16 cellular contexts compared by ENCODE assay signal in the genomic region with DNA sequence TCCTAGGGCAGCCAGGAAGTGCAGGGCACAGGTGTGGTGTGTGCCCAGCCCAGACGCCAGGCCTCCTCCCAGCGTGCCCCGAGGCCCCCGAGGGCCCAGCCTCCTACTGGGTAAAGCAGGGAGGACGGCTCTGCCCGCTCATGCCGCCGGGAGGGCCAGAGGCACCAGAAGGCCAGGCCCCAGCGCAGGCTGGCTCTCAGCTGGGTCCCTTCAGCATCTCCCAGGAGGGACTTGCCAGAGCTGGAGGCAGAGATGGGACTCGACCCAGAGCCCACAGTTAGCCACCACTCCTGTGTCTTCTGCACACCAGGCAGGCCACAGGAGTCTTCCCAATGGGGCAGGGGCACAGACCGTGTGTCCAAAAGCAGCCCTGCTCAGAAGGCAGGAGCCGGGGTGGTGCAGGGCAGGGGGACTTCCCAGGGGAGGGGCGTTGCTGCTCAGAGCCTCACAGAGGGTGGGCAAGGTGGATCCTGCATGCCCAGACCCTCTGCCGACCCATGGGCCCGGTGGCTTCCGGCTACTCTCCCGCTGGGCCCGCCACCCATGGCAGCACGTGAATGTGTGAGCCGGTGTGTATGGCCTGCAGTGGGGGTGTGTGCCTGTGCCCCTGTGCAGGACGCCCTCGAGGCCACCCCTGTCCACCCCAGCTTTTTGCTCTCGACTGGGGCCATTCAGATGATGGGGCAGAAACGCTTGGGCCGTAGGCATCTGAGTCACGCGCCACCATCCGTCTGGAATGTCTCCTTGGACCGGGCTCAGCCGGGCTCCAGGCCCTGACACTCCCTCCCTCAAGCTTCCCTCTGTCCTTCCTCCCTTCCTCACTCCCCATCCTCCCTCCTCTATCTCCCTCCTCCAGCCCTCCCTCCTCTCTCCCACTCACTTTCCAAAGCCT. TPM values are rescaled to one million over a fixed set of nuclear protein-coding genes. Genes with fewer than 3 reads are reported as not detected.
A peak's percentile ranks its signal among the peaks of the same experiment; 100 is the strongest.
DNase-seq lines count a peak whose midpoint lies in the region; ATAC-seq and TF ChIP-seq lines count a peak whose summit lies in the region.
"Had no signal": no experiment of that assay in that cellular context is flagged by ENCODE, and none has a peak within 500 bp of the region (broad histone marks: within the 10 kb centered on the region; RNA-seq: fewer than 3 reads in every experiment).

No MANE protein-coding gene starts in this region.

- peaks cover 0 to 6% of the 10 kb centered on the region in 2 experiments; a peak in 1 of 4 replicates for H3K4me1 ChIP-seq in SK-N-SH (ENCODE audit: control insufficient read depth in 1 of 2, insufficient read depth in 2 of 2, low read depth in 1 of 2, low read length in 1 of 2)
- H3K4me1 ChIP-seq in esophagus muscularis mucosa: peaks cover 0 to 18% (median 5%) of the 10 kb centered on the region in 4 donors
- H3K4me1 ChIP-seq: Peyer's patch, prostate gland had no signal

- H4K20me1 ChIP-seq in SK-N-SH (ENCODE audit: insufficient read depth): no peaks in the 10 kb centered on the region

- H3K27ac ChIP-seq in SK-N-SH (ENCODE audit: low read depth in 2 of 2, low read length in 1 of 2) (no peak overlapping the region), esophagus muscularis mucosa (replicated peaks in 1 of 4) (no peak overlapping the region)
- H3K27ac ChIP-seq: Peyer's patch, prostate gland had no signal

- CTCF ChIA-PET in SK-N-SH (lab: Yijun Ruan, JAX): interaction anchor here (1.2 to 1.9 kb wide), 2 partner anchors 13 to 90 kb away, joined by 3 to 6 read pairs; no protein-coding TSS in a partner anchor

- H3K79me2 ChIP-seq in SK-N-SH (ENCODE audit: insufficient read depth): no peaks in the 10 kb centered on the region

- no peak overlapping the region for H3K4me2 ChIP-seq in SK-N-SH

- intact Hi-C loops in left cardiac atrium (cut with DNase I): no loop called here
- intact Hi-C loops in sciatic nerve (cut with DNase I): no loop called here
- intact Hi-C loops in esophagus muscularis mucosa (cut with DNase I): no loop called here

- no peak overlapping the region for H2AFZ ChIP-seq in SK-N-SH (ENCODE audit: low read depth)

- H3K9ac ChIP-seq in SK-N-SH: no peak overlapping the region

- TF ChIP-seq POLR2A in esophagus muscularis mucosa (IDR thresholded peaks at IDR 0.05; ENCODE audit: low read depth): no peak

- H3K9me3 ChIP-seq in SK-N-SH: no peaks in the 10 kb centered on the region
- H3K9me3 ChIP-seq in esophagus muscularis mucosa: no peaks in the 10 kb centered on the region
- H3K9me3 ChIP-seq: Peyer's patch, prostate gland had no signal

- DNase-seq in COLO668 (lab: John Stamatoyannopoulos, UW; ENCODE audit: unreplicated experiment): peak; percentile 30
- DNase-seq in SK-N-SH: peak; percentile 59
- DNase-seq in left cardiac atrium: no peak
- peak; percentile 62 for DNase-seq in sciatic nerve (ENCODE audit: low spot score)
- no peak for DNase-seq in activated CD4-positive, alpha-beta T cell treated with anti-CD3 and anti-CD28 coated beads, Interleukin-2, amount 50 U/mL, for 4 hours
- no peak for DNase-seq in NCI-H2171 treated with DMSO at 0.1 percent for 48 hours (lab: John Stamatoyannopoulos, UW)
- DNase-seq in esophagus muscularis mucosa (ENCODE audit: extremely low spot score): no peak
- DNase-seq: activated naive CD8-positive, alpha-beta T cell treated with anti-CD3 and anti-CD28 coated beads, Interleukin-2, amount 50 U/mL, for 24 hours; activated T-cell treated with anti-CD3 and anti-CD28 coated beads for 4 hours; NCI-H1436 treated with DMSO at 0.1 percent for 48 hours; NCI-H510A treated with DMSO at 0.1 percent for 48 hours; stimulated activated CD4-positive, alpha-beta T cell treated with anti-CD3 and anti-CD28 coated beads, Interleukin-1b, Interleukin-23, amount 100 ng/mL, for 48 hours; T-helper 17 cell had no signal

- H3F3A ChIP-seq in SK-N-SH (replicated peaks; ENCODE audit: insufficient read depth): no peaks in the 10 kb centered on the region

- TF ChIP-seq CTCF in SK-N-SH (IDR thresholded peaks at IDR 0.05): no peak
- no peak for TF ChIP-seq CTCF in esophagus muscularis mucosa (IDR thresholded peaks at IDR 0.05)

- H3K9me2 ChIP-seq in SK-N-SH: no peaks in the 10 kb centered on the region

- no peak for TF ChIP-seq RAD21 in SK-N-SH (IDR thresholded peaks at IDR 0.05; ENCODE audit: low read length)

- POLR2A ChIA-PET in SK-N-SH (lab: Yijun Ruan, JAX): no interaction called here

- WGBS in SK-N-SH (ENCODE audit: low lambda C conversion rate): 70% methylated on average over 14 of the region's 30 CpGs
- 80% methylated on average over 14 of the region's 30 CpGs for WGBS in esophagus muscularis mucosa

- no peak overlapping the region for H3K4me3 ChIP-seq in SK-N-SH (ENCODE audit: low read depth in 2 of 2, low read length in 1 of 2)
- H3K4me3 ChIP-seq in esophagus muscularis mucosa: no peak overlapping the region
- H3K4me3 ChIP-seq: Peyer's patch, prostate gland had no signal

- TF ChIP-seq EP300 in SK-N-SH (IDR thresholded peaks at IDR 0.05; ENCODE audit: borderline replicate concordance in 1 of 2, low read depth in 1 of 2, low read length in 1 of 2) (no peak), esophagus muscularis mucosa (IDR thresholded peaks at IDR 0.05) (no peak)

- H3K27me3 ChIP-seq in SK-N-SH (ENCODE audit: insufficient read depth): no peaks in the 10 kb centered on the region
- peaks cover 0 to 12% (median 0%) of the 10 kb centered on the region in 4 donors for H3K27me3 ChIP-seq in esophagus muscularis mucosa
- H3K27me3 ChIP-seq: Peyer's patch had no signal

- H3K36me3 ChIP-seq in SK-N-SH (replicated peaks in 1 of 2; ENCODE audit: control insufficient read depth in 1 of 2, insufficient read depth in 2 of 2, low read length in 1 of 2): no peaks in the 10 kb centered on the region
- no peaks in the 10 kb centered on the region for H3K36me3 ChIP-seq in esophagus muscularis mucosa
- H3K36me3 ChIP-seq: Peyer's patch, prostate gland had no signal

- ATAC-seq in left cardiac atrium (peak; percentile 10 to 31), sciatic nerve (peak; percentile 40), HG03571 (IDR thresholded peaks at IDR 0.05; ENCODE audit: unreplicated experiment) (no peak)
- ATAC-seq: activated naive CD8-positive, alpha-beta T cell treated with anti-CD3 and anti-CD28 coated beads, Interleukin-2, amount 50 U/mL, for 24 hours; T-helper 17 cell had no signal

TF ChIP-seq in SK-N-SH, 30 proteins besides CTCF, POLR2A, EP300 and RAD21:
- no peak for TF ChIP-seq TEAD4 (IDR thresholded peaks at IDR 0.05; ENCODE audit: borderline replicate concordance, insufficient read depth)
- TF ChIP-seq EZH2phosphoT487 (IDR thresholded peaks at IDR 0.05; ENCODE audit: borderline replicate concordance, low read depth): no peak
- TF ChIP-seq MEF2A (IDR thresholded peaks at IDR 0.05; ENCODE audit: borderline replicate concordance, low read depth): no peak
- TF ChIP-seq SIN3A (IDR thresholded peaks at IDR 0.05; ENCODE audit: borderline replicate concordance, low read depth, low read length): no peak
- no peak for TF ChIP-seq GATA2 (CRISPR knock-in tag; IDR thresholded peaks at IDR 0.05)
- TF ChIP-seq, protein P1, sequence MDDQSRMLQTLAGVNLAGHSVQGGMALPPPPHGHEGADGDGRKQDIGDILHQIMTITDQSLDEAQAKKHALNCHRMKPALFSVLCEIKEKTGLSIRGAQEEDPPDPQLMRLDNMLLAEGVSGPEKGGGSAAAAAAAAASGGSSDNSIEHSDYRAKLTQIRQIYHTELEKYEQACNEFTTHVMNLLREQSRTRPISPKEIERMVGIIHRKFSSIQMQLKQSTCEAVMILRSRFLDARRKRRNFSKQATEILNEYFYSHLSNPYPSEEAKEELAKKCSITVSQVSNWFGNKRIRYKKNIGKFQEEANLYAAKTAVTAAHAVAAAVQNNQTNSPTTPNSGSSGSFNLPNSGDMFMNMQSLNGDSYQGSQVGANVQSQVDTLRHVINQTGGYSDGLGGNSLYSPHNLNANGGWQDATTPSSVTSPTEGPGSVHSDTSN (IDR thresholded peaks at IDR 0.05): no peak

RNA-seq across cellular contexts. Expression of a gene that starts 5.7 kb away (rescaled TPM):
- polyA plus RNA-seq in SK-N-SH (2012; rRNA removed): 0.24 and 0.56 TPM in 2 replicates
- polyA plus RNA-seq in SK-N-SH (2012; cell fraction: cytosol; rRNA removed): 0.19 and 0.34 TPM in 2 replicates
- polyA plus RNA-seq in SK-N-SH (2012; cell fraction: nucleus; rRNA removed): 1.3 and 1.7 TPM in 2 replicates
- 1 to 10 TPM in 1 of 2 donors, under 1 TPM in 1; 0.65 to 1.7 TPM for total RNA-seq in left cardiac atrium
- total RNA-seq in sciatic nerve: 2.9 TPM
- 1 to 10 TPM; 1.2 to 3.7 (median 2.2) TPM for total RNA-seq in esophagus muscularis mucosa

Comparison
In these comparisons a context has a peak if more than half of its experiments do, and no peak if none do; other contexts are left out.
1. DNase-seq: peak in COLO668 (single experiment), SK-N-SH (single experiment) and sciatic nerve (single experiment); none in left cardiac atrium (single experiment), activated CD4-positive, alpha-beta T cell treated with anti-CD3 and anti-CD28 coated beads, Interleukin-2, amount 50 U/mL, for 4 hours (0 of 2), NCI-H2171 treated with DMSO at 0.1 percent for 48 hours (single experiment) and esophagus muscularis mucosa (single experiment).